ENCODE assay signal across 13 cellular contexts in genomic region chr5:62282951-62283446, GRCh38.
"Had no signal": no experiment of that assay in that cellular context is flagged by ENCODE, and none has a peak within 500 bp of the region (broad histone marks: within the 10 kb centered on the region; RNA-seq: fewer than 3 reads in every experiment).

No MANE protein-coding gene starts in this region.

- H3K27me3 ChIP-seq: adrenal gland had no signal

- H3K4me3 Mint-ChIP-seq: activated naive CD4-positive, alpha-beta T cell treated with anti-CD3 and anti-CD28 coated beads for 36 hours; activated T-helper 1 cell treated with anti-CD3 and anti-CD28 coated beads, Interleukin-12 subunit alpha, Interleukin-12 subunit beta, Interleukin-2, Interleukin-4 antibody, amounts not matched to agents 30 ng/mL and 10 ng/mL and 1 ng/mL, durations not matched to agents 14 hours and 24 hours and 36 hours; nephron had no signal

- DNase-seq: activated CD4-positive, alpha-beta T cell treated with anti-CD3 and anti-CD28 coated beads, Interleukin-2, amount 50 U/mL, for 4 hours; activated CD8-positive, alpha-beta memory T cell treated with anti-CD3 and anti-CD28 coated beads, Interleukin-2, amount 50 U/mL, for 4 hours; activated naive CD4-positive, alpha-beta T cell treated with anti-CD3 and anti-CD28 coated beads for 36 hours; adrenal gland; islet precursor cell; nucleus accumbens; posterior cingulate gyrus; stimulated activated CD4-positive, alpha-beta T cell treated with anti-CD3 and anti-CD28 coated beads, Interleukin-4, amount 100 ng/mL, for 24 hours; stimulated activated naive CD8-positive, alpha-beta T cell treated with anti-CD3 and anti-CD28 coated beads, Interleukin-15, Interleukin-2, amounts not matched to agents 100 U/mL and 50 U/mL, for 24 hours; SW 1271 had no signal

- H3K4me1 Mint-ChIP-seq: nephron had no signal

- H3K4me3 ChIP-seq: adrenal gland had no signal

- H3K27ac Mint-ChIP-seq: activated naive CD4-positive, alpha-beta T cell treated with anti-CD3 and anti-CD28 coated beads for 36 hours; nephron had no signal

- H3K36me3 ChIP-seq: adrenal gland had no signal

- ATAC-seq: left lobe of liver; stimulated activated naive CD8-positive, alpha-beta T cell treated with anti-CD3 and anti-CD28 coated beads, Interleukin-15, Interleukin-2, amounts not matched to agents 100 U/mL and 50 U/mL, for 24 hours had no signal
